In genomic region chr2:134021830-134022524, GRCh38 we compare ENCODE assay signal across 12 cellular contexts.
A peak's percentile ranks its signal among the peaks of the same experiment; 100 is the strongest.
DNase-seq lines count a peak whose midpoint lies in the region; ATAC-seq and TF ChIP-seq lines count a peak whose summit lies in the region.
"Had no signal": no experiment of that assay in that cellular context is flagged by ENCODE, and none has a peak within 500 bp of the region (broad histone marks: within the 10 kb centered on the region; RNA-seq: fewer than 3 reads in every experiment).

No MANE protein-coding gene starts in this region.

- intact Hi-C loops in PC-9 (cut with micrococcal nuclease; ENCODE audit: unreplicated experiment): no loop called here

- no peaks in the 10 kb centered on the region for H3K9me3 ChIP-seq in PC-9 (ENCODE audit: insufficient read depth, low read depth)
- H3K9me3 ChIP-seq: testis had no signal

- H3K9me2 ChIP-seq in PC-9 (ENCODE audit: insufficient read depth): no peaks in the 10 kb centered on the region

- no peaks in the 10 kb centered on the region for H3K4me1 ChIP-seq in PC-9 (replicated peaks; ENCODE audit: insufficient read depth)
- H3K4me1 ChIP-seq: testis had no signal

- POLR2A ChIA-PET in PC-9 (lab: Charles Lee; ENCODE audit: unreplicated experiment): no interaction called here

- H3K36me3 ChIP-seq in PC-9 (ENCODE audit: low read depth): no peaks in the 10 kb centered on the region

- no peak overlapping the region for H3K4me3 ChIP-seq in PC-9
- H3K4me3 ChIP-seq: testis had no signal

- no peaks in the 10 kb centered on the region for H3F3A ChIP-seq in PC-9 (ENCODE audit: insufficient read depth, low read depth)

- H3K4me2 ChIP-seq in PC-9: no peak overlapping the region

- H3K27me3 ChIP-seq in PC-9 (ENCODE audit: insufficient read depth, low read depth): peaks cover 74% of the 10 kb centered on the region
- H3K27me3 ChIP-seq: testis had no signal

- H4K20me1 ChIP-seq in PC-9 (ENCODE audit: insufficient read depth): no peaks in the 10 kb centered on the region

- no peak overlapping the region for H3K27ac ChIP-seq in PC-9
- H3K27ac ChIP-seq: testis had no signal

- no peak overlapping the region for H2AFZ ChIP-seq in PC-9

- TF ChIP-seq CTCF in PC-9 (conservative IDR thresholded peaks at IDR 0.05): no peak
- TF ChIP-seq CTCF in omental fat pad (IDR thresholded peaks at IDR 0.05): no peak

- peak; percentile 97 for ATAC-seq in GM21576 (IDR thresholded peaks at IDR 0.05; ENCODE audit: unreplicated experiment)
- ATAC-seq in HG03196 (IDR thresholded peaks at IDR 0.05; ENCODE audit: unreplicated experiment): peak; percentile 95
- no peak for ATAC-seq in omental fat pad (ENCODE audit: low FRiP score)
- ATAC-seq: WTC11 had no signal

- no peaks in the 10 kb centered on the region for H3K79me2 ChIP-seq in PC-9 (ENCODE audit: low read depth)

- BruUV-seq in PC-9 (replicated peaks; lab: Mats Ljungman, UMichigan): no TSS peak

- DNase-seq in activated CD4-positive, alpha-beta T cell treated with anti-CD3 and anti-CD28 coated beads for 48 hours: peak; percentile 5
- DNase-seq in activated CD4-positive, alpha-beta T cell treated with anti-CD3 and anti-CD28 coated beads, Interleukin-2, amount 50 U/mL, for 1 hour: no peak
- DNase-seq in myocyte (ENCODE audit: low read depth): peak; percentile 3
- DNase-seq in PC-9: no peak
- no peak for DNase-seq in omental fat pad (ENCODE audit: low spot score)
- no peak for DNase-seq in SHP77 (lab: John Stamatoyannopoulos, UW)
- DNase-seq: KBM-7, mammary epithelial cell, testis had no signal

- CTCF ChIA-PET in PC-9 (lab: Charles Lee): no interaction called here

Comparison
In these comparisons a context has a peak if more than half of its experiments do, and no peak if none do; other contexts are left out.
1. DNase-seq: peak in activated CD4-positive, alpha-beta T cell treated with anti-CD3 and anti-CD28 coated beads for 48 hours (single experiment) and myocyte (single experiment); none in activated CD4-positive, alpha-beta T cell treated with anti-CD3 and anti-CD28 coated beads, Interleukin-2, amount 50 U/mL, for 1 hour (single experiment), PC-9 (0 of 2), omental fat pad (single experiment) and SHP77 (0 of 2).